Comparison of ENCODE assay signal across 8 cellular contexts in genomic region chr6:37207903-37208456, GRCh38. TPM values are rescaled to one million over a fixed set of nuclear protein-coding genes. Genes with fewer than 3 reads are reported as not detected.
DNase-seq lines count a peak whose midpoint lies in the region; ATAC-seq and TF ChIP-seq lines count a peak whose summit lies in the region.

No MANE protein-coding gene starts in this region.

- H3K4me1 ChIP-seq in heart left ventricle = peaks cover 0 to 56% (median 0%) of the 10 kb centered on the region in 12 donors

- H3K4me3 ChIP-seq in BJ (ENCODE audit: low read depth, low read length) (no peak overlapping the region), heart left ventricle (no peak overlapping the region)

- TF ChIP-seq POLR2A in heart left ventricle (IDR thresholded peaks at IDR 0.05) = no peak

- no peak for DNase-seq in BJ (ENCODE audit: low read depth)
- peak; percentile 87 for DNase-seq in NCI-H146 (lab: John Stamatoyannopoulos, UW)
- DNase-seq in T-cell = peak; percentile 72 to 91 (median 85)
- DNase-seq in activated naive CD8-positive, alpha-beta T cell treated with anti-CD3 and anti-CD28 coated beads, Interleukin-2, amount 50 U/mL, for 16 hours (ENCODE audit: low read depth, low spot score) = peak; percentile 80
- DNase-seq in heart left ventricle = peak; percentile 64 to 91 (median 80)
- DNase-seq in renal cortical epithelial cell (ENCODE audit: low read depth) = peak; percentile 73

- H3K4me1 Mint-ChIP-seq in T-cell = peaks cover 59 to 65% (median 64%) of the 10 kb centered on the region in 3 donors

- H3K9me3 Mint-ChIP-seq in T-cell = no peaks in the 10 kb centered on the region

- CTCF ChIA-PET in BJ (lab: Yijun Ruan, JAX) = interaction anchor here (0.6 to 15.6 kb wide), 19 partner anchors 9 to 452 kb away, joined by 3 to 588 read pairs (median 4); no protein-coding TSS in a partner anchor
- CTCF ChIA-PET in T-cell (lab: Charles Lee) = interaction anchor here (1.0 to 4.2 kb wide), 8 partner anchors 32 to 191 kb away, joined by 6 to 103 read pairs (median 27); no protein-coding TSS in a partner anchor

- peak overlapping the region in 1 of 12 donors; percentile 51 for H3K27ac ChIP-seq in heart left ventricle

- intact Hi-C loops in heart left ventricle (cut with DNase I) = loop anchor here in 7 of 10 donors (2.0 to 10.0 kb wide), 7 partner anchors 36 to 443 kb away; partner anchors contain the start of genes PIM1 (in 4 of the 7) and C6orf89 (in 1 of the 7)

- H3K27me3 ChIP-seq in BJ (ENCODE audit: control insufficient read depth, insufficient read depth, low read length) (no peaks in the 10 kb centered on the region; the same call in 1 of the 2 replicates), heart left ventricle (no peaks in the 10 kb centered on the region)

- H3K36me3 Mint-ChIP-seq in T-cell = no peaks in the 10 kb centered on the region

- peak; percentile 89 for TF ChIP-seq CTCF in BJ (IDR thresholded peaks at IDR 0.05; ENCODE audit: insufficient read depth, low read depth, low read length)
- TF ChIP-seq CTCF in heart left ventricle (IDR thresholded peaks at IDR 0.05) = peak; percentile 47 to 77 (median 60)

- H3K27me3 Mint-ChIP-seq in T-cell = no peaks in the 10 kb centered on the region

- ATAC-seq in GM21576 (IDR thresholded peaks at IDR 0.05; ENCODE audit: unreplicated experiment) (peak; percentile 49), T-cell (replicated peaks in 1 of 4) (peak; percentile 61 to 81 (median 74)), heart left ventricle (peak in 3 of 4 donors; percentile 70 to 82 (median 70)), HG02840 (IDR thresholded peaks at IDR 0.05; ENCODE audit: low FRiP score, unreplicated experiment) (no peak)

- peak overlapping the region in 2 of 3 donors; percentile 6 to 60 for H3K4me3 Mint-ChIP-seq in T-cell

- POLR2A ChIA-PET in BJ (lab: Charles Lee) (no interaction called here), T-cell (lab: Charles Lee) (interaction anchor here in 1 of 2 donors (0.6 kb wide), 1 partner anchor 33 kb away, joined by 4 read pairs; no protein-coding TSS in a partner anchor)

- WGBS in heart left ventricle, 4 donors = 66 to 67% (median 66%) methylated on average over 7 of the region's 7 CpGs

- no peaks in the 10 kb centered on the region for H3K9me3 ChIP-seq in heart left ventricle

- H3K36me3 ChIP-seq in BJ (ENCODE audit: control insufficient read depth, insufficient read depth, low read length) (no peaks in the 10 kb centered on the region), heart left ventricle (no peaks in the 10 kb centered on the region)

- H3K27ac Mint-ChIP-seq in T-cell = peak overlapping the region; percentile 91 to 92

RNA-seq across cellular contexts. Expression of gene PIM1, which starts 38.0 kb away (rescaled TPM):
- polyA plus RNA-seq in BJ (2011; rRNA removed) (13.9 and 20.7 TPM in 2 replicates), heart left ventricle (10 to 100 TPM in 1 of 2 donors, 1 to 10 TPM in 1; 8.2 to 23.1 TPM)
- polyA minus RNA-seq in BJ (2011; rRNA and poly(A)+ RNA removed) = 19.3 and 23.8 TPM in 2 replicates
- total RNA-seq in T-cell (100 to 1,000 TPM; 225 to 334 (median 313) TPM), heart left ventricle (10 to 100 TPM in 6 of 9 donors, 1 to 10 TPM in 3; 7.0 to 81.8 (median 16.0) TPM), renal cortical epithelial cell (6.6 and 9.9 TPM in 2 replicates)

RNA-seq across cellular contexts. Expression of gene TBC1D22B, which starts 49.6 kb away (rescaled TPM):
- polyA plus RNA-seq in BJ (2011; rRNA removed) (4.4 and 5.5 TPM in 2 replicates), heart left ventricle (10 to 100 TPM in 1 of 2 donors, 1 to 10 TPM in 1; 3.1 to 10.7 TPM)
- polyA minus RNA-seq in BJ (2011; rRNA and poly(A)+ RNA removed) = 3.9 and 4.1 TPM in 2 replicates
- total RNA-seq in T-cell (10 to 100 TPM in 3 of 5 donors, 1 to 10 TPM in 2; 9.5 to 12.6 (median 10.7) TPM), heart left ventricle (10 to 100 TPM in 1 of 9 donors, 1 to 10 TPM in 8; 5.5 to 10.0 (median 7.3) TPM), renal cortical epithelial cell (8.2 and 12.5 TPM in 2 replicates)

RNA-seq across cellular contexts. Expression of gene TMEM217, which starts 50.0 kb away (rescaled TPM):
- 2.3 and 3.1 TPM in 2 replicates for polyA plus RNA-seq in BJ (2011; rRNA removed)
- 1.5 and 2.4 TPM in 2 replicates for polyA minus RNA-seq in BJ (2011; rRNA and poly(A)+ RNA removed)
- 1 to 10 TPM in 1 of 5 donors, under 1 TPM in 4; 0.22 to 1.3 (median 0.49) TPM for total RNA-seq in T-cell
- 1 to 10 TPM in 2 of 9 donors, under 1 TPM in 4, not detected in 3; 0.23 to 2.1 (median 0.75) TPM for total RNA-seq in heart left ventricle
- under 1 TPM; 0.15 to 0.73 TPM for polyA plus RNA-seq in heart left ventricle
- 5.7 and 13.0 TPM in 2 replicates for total RNA-seq in renal cortical epithelial cell
